30 cellular contexts compared by ENCODE assay signal in the genomic region with DNA sequence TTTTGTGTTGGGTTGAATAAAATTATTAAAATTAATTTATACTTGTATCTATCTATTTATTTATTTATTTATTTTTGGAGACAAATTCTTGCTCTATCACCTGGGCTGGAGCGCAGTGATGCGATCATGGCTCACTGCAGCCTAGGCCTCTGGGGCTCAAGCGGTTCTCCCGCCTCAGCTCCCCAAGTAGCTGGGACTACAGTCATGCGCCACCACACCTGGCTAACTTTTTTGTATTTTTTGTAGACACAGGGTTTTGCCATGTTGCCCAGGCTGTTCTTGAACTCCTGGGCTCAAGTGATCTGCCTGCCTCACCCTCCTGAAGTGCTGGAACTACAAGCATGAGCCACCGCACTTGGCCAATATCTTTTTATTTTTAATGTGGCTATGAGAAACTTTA.
"Had no signal": no experiment of that assay in that cellular context is flagged by ENCODE, and none has a peak within 500 bp of the region (broad histone marks: within the 10 kb centered on the region; RNA-seq: fewer than 3 reads in every experiment).

No MANE protein-coding gene starts in this region.

- H3K27ac ChIP-seq: adrenal gland, ascending aorta, body of pancreas, brain microvascular endothelial cell, breast epithelium, cardiac muscle cell had no signal

- H3K36me3 ChIP-seq: adrenal gland, ascending aorta, brain microvascular endothelial cell, breast epithelium, cardiac muscle cell had no signal

- H3K4me1 ChIP-seq: adrenal gland, ascending aorta, body of pancreas, breast epithelium had no signal

- DNase-seq: activated effector memory CD4-positive, alpha-beta T cell treated with anti-CD3 and anti-CD28 coated beads, Interleukin-2, amount 50 U/mL, for 16 hours; activated effector memory CD4-positive, alpha-beta T cell treated with Interleukin-2 at 50 U/mL for 16 hours; activated gamma-delta T cell; activated gamma-delta T cell treated with Interleukin-2 at 50 U/mL for 16 hours; activated naive CD4-positive, alpha-beta T cell; activated naive CD4-positive, alpha-beta T cell treated with anti-CD3 and anti-CD28 coated beads for 36 hours; activated naive CD4-positive, alpha-beta T cell treated with anti-CD3 and anti-CD28 coated beads, Interleukin-2, amount 10 ng/mL, durations not matched to agents 7 days and 5 days; activated naive CD4-positive, alpha-beta T cell treated with anti-CD3 and anti-CD28 coated beads, Interleukin-2, amount 50 U/mL, for 16 hours; activated naive CD4-positive, alpha-beta T cell treated with Interleukin-2 at 50 U/mL for 16 hours; activated naive CD8-positive, alpha-beta T cell treated with anti-CD3 and anti-CD28 coated beads for 36 hours; activated naive CD8-positive, alpha-beta T cell treated with anti-CD3 and anti-CD28 coated beads, Interleukin-2, amount 10 ng/mL, durations not matched to agents 7 days and 5 days; activated naive CD8-positive, alpha-beta T cell treated with anti-CD3 and anti-CD28 coated beads, Interleukin-2, amount 50 U/mL, for 24 hours; activated T-cell treated with anti-CD3 and anti-CD28 coated beads, Interleukin-2, amount 50 U/mL, for 1 hour; activated T-cell treated with anti-CD3 and anti-CD28 coated beads, Interleukin-2, amount 50 U/mL, for 24 hours; activated T-cell treated with anti-CD3 and anti-CD28 coated beads, Interleukin-2, amount 50 U/mL, for 4 hours; activated T-cell treated with anti-CD3 and anti-CD28 coated beads, Interleukin-2, amount 50 U/mL, for 48 hours; activated T-cell treated with anti-CD3 and anti-CD28 coated beads, Interleukin-2, amount 50 U/mL, for 72 hours; adrenal gland; amniotic stem cell; amygdala; anterior cingulate cortex; aorta; body of pancreas; brain microvascular endothelial cell; caudate nucleus; central memory CD4-positive, alpha-beta T cell; cerebellar nuclear complex had no signal

- H3K4me3 ChIP-seq: adrenal gland, ascending aorta, body of pancreas, breast epithelium, cardiac muscle cell had no signal

- H3K27me3 ChIP-seq: adrenal gland, ascending aorta, body of pancreas, brain microvascular endothelial cell, breast epithelium had no signal

- H3K9me3 ChIP-seq: adrenal gland, ascending aorta, body of pancreas, breast epithelium had no signal
